Comparison of ENCODE assay signal across 16 cellular contexts in the genomic region with DNA sequence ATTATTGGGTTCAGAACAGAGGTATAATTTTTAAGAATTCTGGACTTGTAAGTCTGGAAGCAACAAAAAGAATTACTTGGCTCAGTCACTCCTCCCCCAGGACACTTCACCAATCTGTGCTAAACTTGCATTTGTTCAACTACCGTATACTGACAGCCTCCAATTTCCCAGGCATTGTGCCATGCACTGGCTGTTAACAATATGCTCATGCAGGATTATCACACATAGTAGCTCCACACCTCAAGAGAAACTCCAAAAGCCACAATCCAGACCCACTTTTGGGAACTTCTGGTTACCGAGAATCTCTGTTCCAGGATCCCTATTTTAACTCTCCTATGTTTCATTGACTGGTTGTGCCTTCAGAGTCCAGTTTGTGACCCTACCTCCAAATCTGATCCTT. TPM values are rescaled to one million over a fixed set of nuclear protein-coding genes. Genes with fewer than 3 reads are reported as not detected.
DNase-seq lines count a peak whose midpoint lies in the region; ATAC-seq, FAIRE-seq and TF ChIP-seq lines count a peak whose summit lies in the region.
"Had no signal": no experiment of that assay in that cellular context is flagged by ENCODE, and none has a peak within 500 bp of the region (broad histone marks: within the 10 kb centered on the region; RNA-seq: fewer than 3 reads in every experiment).

No MANE protein-coding gene starts in this region.

- H3K9me3 ChIP-seq in mammary epithelial cell (replicated peaks; ENCODE audit: insufficient read depth, low read length) (no peaks in the 10 kb centered on the region), hepatocyte (ENCODE audit: low read depth) (no peaks in the 10 kb centered on the region)
- H3K9me3 ChIP-seq: lower lobe of right lung had no signal

- dilution Hi-C loops in mammary epithelial cell (cut with HindIII; ENCODE audit: low sequenced_read_pairs): no loop called here

- WGBS in mammary epithelial cell (ENCODE audit: low coverage, missing lambda C conversion rate): 0% methylated on average over 2 of the region's 2 CpGs
- WGBS in hepatocyte (ENCODE audit: low lambda C conversion rate, missing lambda C conversion rate): 63% methylated on average over 2 of the region's 2 CpGs

- peak overlapping the region; percentile 46 for H3K9ac ChIP-seq in mammary epithelial cell (ENCODE audit: insufficient read depth, low read length)

- H3K27me3 ChIP-seq in mammary epithelial cell (ENCODE audit: insufficient read depth, low read length): no peaks in the 10 kb centered on the region
- no peaks in the 10 kb centered on the region for H3K27me3 ChIP-seq in hepatocyte

- H3K79me2 ChIP-seq in mammary epithelial cell (ENCODE audit: insufficient read depth, low read length) (peaks cover 77% of the 10 kb centered on the region), hepatocyte (no peaks in the 10 kb centered on the region)

- H3K4me2 ChIP-seq in mammary epithelial cell (ENCODE audit: insufficient read depth, low read depth, low read length) (peak overlapping the region; percentile 88), hepatocyte (peak overlapping the region; percentile 38)

- TF ChIP-seq CTCF in mammary epithelial cell (conservative IDR thresholded peaks at IDR 0.05 in 1 of 2, IDR thresholded peaks at IDR 0.05 in 1 of 2; ENCODE audit: extremely low read depth in 1 of 2, insufficient read depth in 1 of 2, low read depth in 1 of 2, low read length in 2 of 2) (no peak), hepatocyte (IDR thresholded peaks at IDR 0.05; ENCODE audit: poor library complexity) (no peak)

- H3K27ac ChIP-seq in mammary epithelial cell (ENCODE audit: insufficient read depth, low read depth, low read length) (peak overlapping the region; percentile 41), hepatocyte (peak overlapping the region; percentile 17)
- H3K27ac ChIP-seq: lower lobe of right lung had no signal

- H3K4me1 ChIP-seq in mammary epithelial cell (ENCODE audit: insufficient read depth, low read length) (peaks cover 24% of the 10 kb centered on the region), hepatocyte (ENCODE audit: insufficient read depth) (peaks cover 21% of the 10 kb centered on the region)

- no peak for TF ChIP-seq POLR2A in GM12891 (IDR thresholded peaks at IDR 0.05; ENCODE audit: low read depth, low read length)

- ATAC-seq in GM19395 (IDR thresholded peaks at IDR 0.05; ENCODE audit: unreplicated experiment): no peak

- peak overlapping the region in 2 of 3 experiments; percentile 28 to 31 for H3K4me3 ChIP-seq in mammary epithelial cell (replicated peaks in 1 of 3; ENCODE audit: insufficient read depth in 1 of 3, low read depth in 2 of 3, low read length in 3 of 3)
- H3K4me3 ChIP-seq in hepatocyte: no peak overlapping the region
- H3K4me3 ChIP-seq: lower lobe of right lung had no signal

- CTCF ChIA-PET in mammary epithelial cell (lab: Charles Lee; ENCODE audit: low non-redundant PET): interaction anchor here (0.6 to 0.7 kb wide), 3 partner anchors 51 to 275 kb away, joined by 3 to 5 read pairs (median 5); no protein-coding TSS in a partner anchor

- H3K9me2 ChIP-seq in hepatocyte (replicated peaks; ENCODE audit: insufficient read depth): no peaks in the 10 kb centered on the region

- BruUV-seq in mammary epithelial cell (replicated peaks; lab: Mats Ljungman, UMichigan): no TSS peak

- no peak for FAIRE-seq in GM12891 (lab: Jason Lieb, UNC)

- H2AFZ ChIP-seq in mammary epithelial cell (ENCODE audit: low read depth, low read length) (peak overlapping the region; percentile 41), hepatocyte (no peak overlapping the region)

- peaks cover 9% of the 10 kb centered on the region for H3K36me3 ChIP-seq in mammary epithelial cell (ENCODE audit: insufficient read depth, low read length)
- H3K36me3 ChIP-seq in hepatocyte (replicated peaks; ENCODE audit: insufficient read depth, low read depth): no peaks in the 10 kb centered on the region
- H3K36me3 ChIP-seq: lower lobe of right lung had no signal

- in situ Hi-C loops in mammary epithelial cell (cut with MboI; ENCODE audit: low sequenced_read_pairs in 2 of 2): no loop called here

- DNase-seq in Ammon's horn (ENCODE audit: low spot score): peak; percentile 12
- DNase-seq in HT-29 (ENCODE audit: low spot score): peak; percentile 56
- DNase-seq in mammary epithelial cell: peak; percentile 33
- DNase-seq in hepatocyte (ENCODE audit: low spot score): no peak
- DNase-seq in medulla oblongata (ENCODE audit: extremely low spot score): no peak
- no peak for DNase-seq in NCI-H2029 (lab: John Stamatoyannopoulos, UW)
- DNase-seq in GM12891 (ENCODE audit: insufficient read length, low spot score): no peak
- DNase-seq: activated CD4-positive, alpha-beta T cell treated with anti-CD3 and anti-CD28 coated beads, Interleukin-2, amount 10 ng/mL, durations not matched to agents 7 days and 5 days; activated naive CD8-positive, alpha-beta T cell treated with anti-CD3 and anti-CD28 coated beads, Interleukin-2, amount 10 ng/mL, durations not matched to agents 7 days and 5 days; lower lobe of right lung; nephron progenitor cell; retina; stimulated activated CD4-positive, alpha-beta T cell treated with anti-CD3 and anti-CD28 coated beads, Interleukin-4, amount 100 ng/mL, for 24 hours had no signal

- intact Hi-C loops in mammary epithelial cell (cut with micrococcal nuclease): no loop called here

- no peaks in the 10 kb centered on the region for H4K20me1 ChIP-seq in mammary epithelial cell (ENCODE audit: insufficient read depth, low read length)
- H4K20me1 ChIP-seq in hepatocyte (ENCODE audit: insufficient read depth, poor library complexity, severe bottlenecking): no peaks in the 10 kb centered on the region

TF ChIP-seq in GM12891, 5 proteins besides CTCF, POLR2A, EP300 and RAD21:
- TF ChIP-seq PAX5 (IDR thresholded peaks at IDR 0.05; ENCODE audit: insufficient read depth, low read length, severe bottlenecking) (no peak), POU2F2 (IDR thresholded peaks at IDR 0.05; ENCODE audit: low read depth, low read length) (no peak), POLR2AphosphoS5 (IDR thresholded peaks at IDR 0.05; ENCODE audit: low read depth, low read length) (no peak), SPI1 (IDR thresholded peaks at IDR 0.05; ENCODE audit: low read depth, low read length) (no peak), TAF1 (IDR thresholded peaks at IDR 0.05; ENCODE audit: low read depth, low read length) (no peak)

RNA-seq across cellular contexts. Expression of gene ADGRF1, which starts 7.7 kb away (rescaled TPM):
- total RNA-seq in HT-29 (2014; rRNA removed; shearing (Covaris generic)): 7.6 and 9.1 TPM in 2 replicates
- 10 to 100 TPM; 10.0 to 79.4 TPM for total RNA-seq in mammary epithelial cell
- polyA plus RNA-seq in mammary epithelial cell: 51.5 TPM
- polyA minus RNA-seq in mammary epithelial cell: 97.8 TPM
- 1.5 and 2.8 TPM in 2 replicates for total RNA-seq in hepatocyte
- polyA plus RNA-seq in hepatocyte: 0.32 and 1.7 TPM in 2 replicates
- polyA plus RNA-seq in GM12891 (2012; ENCODE audit: low read depth, missing spikeins): not detected
- total RNA-seq: activated CD4-positive, alpha-beta T cell treated with anti-CD3 and anti-CD28 coated beads, Interleukin-2, amount 10 ng/mL, durations not matched to agents 7 days and 5 days; activated naive CD8-positive, alpha-beta T cell treated with anti-CD3 and anti-CD28 coated beads, Interleukin-2, amount 10 ng/mL, durations not matched to agents 7 days and 5 days; dermis microvascular lymphatic vessel endothelial cell; SK-MEL-5 had no signal

Comparison
In these comparisons a context has a peak if more than half of its experiments do, and no peak if none do; other contexts are left out.
1. DNase-seq: peak in Ammon's horn (single experiment), HT-29 (single experiment) and mammary epithelial cell (single experiment); none in hepatocyte (single experiment), medulla oblongata (single experiment), NCI-H2029 (single experiment) and GM12891 (single experiment).